Comparison of ENCODE assay signal across 26 cellular contexts in genomic region chr4:58475097-58475496, GRCh38.
DNase-seq lines count a peak whose midpoint lies in the region; ATAC-seq, FAIRE-seq and TF ChIP-seq lines count a peak whose summit lies in the region.
"Had no signal": no experiment of that assay in that cellular context is flagged by ENCODE, and none has a peak within 500 bp of the region (broad histone marks: within the 10 kb centered on the region; RNA-seq: fewer than 3 reads in every experiment).

No MANE protein-coding gene starts in this region.

- CTCF ChIA-PET in HepG2 (lab: Yijun Ruan, JAX; ENCODE audit: low intra/inter-chr PET ratio, low total read pairs), result no interaction called here
- CTCF ChIA-PET in H1 (lab: Charles Lee; ENCODE audit: partially characterized antibody), result no interaction called here

- H3K36me3 Mint-ChIP-seq in progenitor cell of endocrine pancreas (ENCODE audit: insufficient read depth), result no peaks in the 10 kb centered on the region
- H3K36me3 Mint-ChIP-seq: CD14-positive monocyte; CD4-positive, alpha-beta memory T cell; CD4-positive, CD25-positive, alpha-beta regulatory T cell; CD8-positive, alpha-beta memory T cell had no signal

- no peak for TF ChIP-seq CTCF in HepG2 (CRISPR knock-in tag; IDR thresholded peaks at IDR 0.05)
- TF ChIP-seq CTCF in right lobe of liver (IDR thresholded peaks at IDR 0.05), result no peak
- TF ChIP-seq CTCF in H1 (IDR thresholded peaks at IDR 0.05; ENCODE audit: control extremely low read depth in 1 of 3, insufficient read depth in 1 of 3, low read depth in 1 of 3, low read length in 3 of 3), result no peak
- TF ChIP-seq CTCF in progenitor cell of endocrine pancreas (IDR thresholded peaks at IDR 0.05; ENCODE audit: unreplicated experiment), result no peak

- H2BK12ac ChIP-seq in H1 (ENCODE audit: low read depth, low read length), result no peak overlapping the region

- TF ChIP-seq POLR2A in HepG2 (IDR thresholded peaks at IDR 0.05; ENCODE audit: insufficient read depth in 1 of 2, low read depth in 2 of 2, low read length in 2 of 2), result no peak
- TF ChIP-seq POLR2A in right lobe of liver (IDR thresholded peaks at IDR 0.05), result no peak
- no peak for TF ChIP-seq POLR2A in H1 (IDR thresholded peaks at IDR 0.05; ENCODE audit: control extremely low read depth in 1 of 2, low read depth in 2 of 2, low read length in 2 of 2)

- in situ Hi-C loops in HepG2 (cut with HindIII; ENCODE audit: extremely low pct_ligation_motif_present, low pct_unique_long_range_greater_than_20kb), result no loop called here

- no peak overlapping the region for H2AK5ac ChIP-seq in H1 (ENCODE audit: low read depth, low read length)

- WGBS in HepG2 (ENCODE audit: low lambda C conversion rate), result 11% methylated on average over 2 of the region's 2 CpGs
- WGBS in right lobe of liver (ENCODE audit: insufficient coverage, low coverage, low lambda C conversion rate, missing lambda C conversion rate), result 54% methylated on average over 2 of the region's 2 CpGs
- WGBS in H1 (ENCODE audit: extremely low coverage in 1 of 2, insufficient coverage in 1 of 2, insufficient read length in 1 of 2, insufficient replicate concordance in 2 of 2, low coverage in 1 of 2, low lambda C conversion rate in 2 of 2, missing lambda C conversion rate in 1 of 2), 2 experiments, result 96% methylated on average over 2 of the region's 2 CpGs; no CpG with 5 or more reads in 1 of the 2 experiments

- H3K9me3 Mint-ChIP-seq in progenitor cell of endocrine pancreas (ENCODE audit: low read depth), result peaks cover 5% of the 10 kb centered on the region

- no peak overlapping the region for H3K56ac ChIP-seq in H1 (replicated peaks; ENCODE audit: insufficient read length, low read depth, low read length)

- no peak overlapping the region for H2BK120ac ChIP-seq in H1 (replicated peaks; ENCODE audit: low read depth, low read length)

- DNase-seq in HepG2 (ENCODE audit: low spot score), result no peak
- no peak for DNase-seq in right lobe of liver
- no peak for DNase-seq in H1 (ENCODE audit: low read depth in 1 of 2, low spot score in 2 of 2)
- DNase-seq in progenitor cell of endocrine pancreas (ENCODE audit: low spot score, unreplicated experiment), result no peak
- DNase-seq: ACHN; BE2C; C1 segment of cervical spinal cord; CD4-positive, alpha-beta memory T cell; CD4-positive, CD25-positive, alpha-beta regulatory T cell; CD8-positive, alpha-beta memory T cell; COR-L47; DMS 273 treated with DMSO at 0.1 percent for 48 hours; DMS153; DMS53; DMS79; DND-41; EL; GDM1 had no signal

- no peak overlapping the region for H2BK15ac ChIP-seq in H1 (ENCODE audit: low read length)

- no peak overlapping the region for H3K4ac ChIP-seq in H1 (replicated peaks; ENCODE audit: insufficient read length, low read depth, low read length)

- BruUV-seq in HepG2 (replicated peaks; lab: Mats Ljungman, UMichigan), result no TSS peak

- H3K27ac Mint-ChIP-seq in progenitor cell of endocrine pancreas, result no peak overlapping the region
- H3K27ac Mint-ChIP-seq: CD14-positive monocyte; CD4-positive, alpha-beta memory T cell; CD4-positive, CD25-positive, alpha-beta regulatory T cell; CD8-positive, alpha-beta memory T cell had no signal

- no peak overlapping the region for H2BK5ac ChIP-seq in H1 (ENCODE audit: low read depth, low read length)

- no peak overlapping the region for H4K8ac ChIP-seq in H1 (ENCODE audit: extremely low read depth, insufficient read depth, low read length)

- no peak overlapping the region for H4K91ac ChIP-seq in H1 (replicated peaks; ENCODE audit: insufficient read length, low read length)

- no peak for FAIRE-seq in HepG2 (lab: Jason Lieb, UNC)
- FAIRE-seq in H1 (lab: Jason Lieb, UNC), result no peak
- FAIRE-seq: GM12878, GM12892, GM18507 had no signal

- no peaks in the 10 kb centered on the region for H3K79me1 ChIP-seq in H1 (ENCODE audit: low read depth, low read length)

- intact Hi-C loops in HepG2 (cut with micrococcal nuclease; ENCODE audit: unreplicated experiment) (no loop called here), right lobe of liver (cut with DNase I) (no loop called here)

- H3K36me3 ChIP-seq in HepG2 (replicated peaks in 1 of 2; ENCODE audit: control insufficient read depth in 1 of 2, insufficient read depth in 2 of 2, low read length in 2 of 2) (no peaks in the 10 kb centered on the region), right lobe of liver (no peaks in the 10 kb centered on the region), H1 (ENCODE audit: control insufficient read depth in 2 of 4, insufficient read depth in 4 of 4, low read length in 3 of 4) (no peaks in the 10 kb centered on the region)
- H3K36me3 ChIP-seq: BE2C, BLaER1 had no signal

- no peaks in the 10 kb centered on the region for H3K79me2 ChIP-seq in HepG2 (ENCODE audit: insufficient read depth, low read length)
- no peaks in the 10 kb centered on the region for H3K79me2 ChIP-seq in H1 (ENCODE audit: control insufficient read depth in 1 of 2, insufficient read depth in 2 of 2, low read length in 2 of 2)

- H3K23ac ChIP-seq in H1 (ENCODE audit: insufficient read length), result no peak overlapping the region

- no peaks in the 10 kb centered on the region for H3K27me3 ChIP-seq in HepG2 (ENCODE audit: control insufficient read depth in 1 of 2, insufficient read depth in 2 of 2, low read length in 2 of 2)
- no peaks in the 10 kb centered on the region for H3K27me3 ChIP-seq in right lobe of liver
- no peaks in the 10 kb centered on the region for H3K27me3 ChIP-seq in H1 (replicated peaks in 1 of 4; ENCODE audit: control insufficient read depth in 3 of 4, extremely low read depth in 1 of 4, insufficient read depth in 3 of 4, low read length in 3 of 4)
- H3K27me3 ChIP-seq: BE2C, BLaER1 had no signal

- H4K20me1 ChIP-seq in HepG2 (ENCODE audit: insufficient read depth, low read length) (no peaks in the 10 kb centered on the region), H1 (replicated peaks in 1 of 2; ENCODE audit: control insufficient read depth in 1 of 2, insufficient read depth in 2 of 2, low read length in 2 of 2) (no peaks in the 10 kb centered on the region)
- H4K20me1 ChIP-seq: BLaER1 had no signal

- TF ChIP-seq EP300 in HepG2 (IDR thresholded peaks at IDR 0.05; ENCODE audit: low read depth in 2 of 2, low read length in 2 of 2) (no peak), HepG2 (CRISPR knock-in tag; IDR thresholded peaks at IDR 0.05; ENCODE audit: borderline replicate concordance) (no peak), Ishikawa (IDR thresholded peaks at IDR 0.05; ENCODE audit: borderline replicate concordance) (no peak), H1 (IDR thresholded peaks at IDR 0.05; ENCODE audit: borderline replicate concordance in 1 of 2, low read depth in 2 of 2, low read length in 2 of 2) (no peak)

- POLR2A ChIA-PET in HepG2 (lab: Yijun Ruan, JAX) (no interaction called here), H1 (lab: Charles Lee; ENCODE audit: partially characterized antibody) (no interaction called here)

- H3K9me3 ChIP-seq in HepG2 (ENCODE audit: low read length) (peaks cover 17% of the 10 kb centered on the region; the same call in 1 of the 2 replicates), right lobe of liver (no peaks in the 10 kb centered on the region), H1 (ENCODE audit: insufficient read depth in 2 of 2, low read depth in 1 of 2, low read length in 1 of 2) (no peaks in the 10 kb centered on the region)
- H3K9me3 ChIP-seq: BE2C, BLaER1 had no signal

- no peak overlapping the region for H4K5ac ChIP-seq in H1 (ENCODE audit: insufficient read length, low read depth, low read length)

- H3K4me3 ChIP-seq in HepG2 (replicated peaks in 1 of 3; ENCODE audit: insufficient read depth in 1 of 3, low read depth in 2 of 3, low read length in 3 of 3), result no peak overlapping the region
- H3K4me3 ChIP-seq in right lobe of liver, result no peak overlapping the region
- no peak overlapping the region for H3K4me3 ChIP-seq in H1 (ENCODE audit: extremely low read depth in 1 of 4, insufficient read depth in 2 of 4, low read depth in 3 of 4, low read length in 4 of 4)
- H3K4me3 ChIP-seq: BLaER1, GM12878 had no signal

- H3K9ac ChIP-seq in HepG2 (ENCODE audit: insufficient read depth, low read depth, low read length) (no peak overlapping the region), H1 (replicated peaks in 1 of 4; ENCODE audit: extremely low read depth in 1 of 4, low read depth in 3 of 4, low read length in 3 of 4) (no peak overlapping the region)
- H3K9ac ChIP-seq: BLaER1 had no signal

- H3K27ac ChIP-seq in HepG2 (ENCODE audit: extremely low read length, insufficient read depth, low read length) (no peak overlapping the region), right lobe of liver (no peak overlapping the region), H1 (ENCODE audit: low read depth, low read length) (no peak overlapping the region)
- H3K27ac ChIP-seq: 22Rv1, BLaER1 had no signal

- H2AFZ ChIP-seq in HepG2 (ENCODE audit: low read length), result no peak overlapping the region
- no peak overlapping the region for H2AFZ ChIP-seq in H1 (ENCODE audit: low read length)

- H3K4me2 ChIP-seq in HepG2 (ENCODE audit: low read depth, low read length) (no peak overlapping the region), H1 (ENCODE audit: insufficient read depth in 1 of 2, low read depth in 2 of 2, low read length in 2 of 2) (no peak overlapping the region)
- H3K4me2 ChIP-seq: BLaER1 had no signal

- H2BK20ac ChIP-seq in H1 (ENCODE audit: low read length), result no peak overlapping the region

- H3K4me1 Mint-ChIP-seq in progenitor cell of endocrine pancreas (ENCODE audit: low read depth), result no peaks in the 10 kb centered on the region
- H3K4me1 Mint-ChIP-seq: CD14-positive monocyte; CD4-positive, alpha-beta memory T cell; CD4-positive, CD25-positive, alpha-beta regulatory T cell; CD8-positive, alpha-beta memory T cell had no signal

- TF ChIP-seq RAD21 in HepG2 (CRISPR knock-in tag; IDR thresholded peaks at IDR 0.05) (no peak), Ishikawa (IDR thresholded peaks at IDR 0.05; ENCODE audit: low read depth) (no peak), H1 (IDR thresholded peaks at IDR 0.05 in 1 of 2, conservative IDR thresholded peaks at IDR 0.05 in 1 of 2; ENCODE audit: low read depth in 2 of 2, low read length in 2 of 2) (no peak)

- ATAC-seq in HepG2 (no peak), right lobe of liver (no peak), GM19324 (IDR thresholded peaks at IDR 0.05; ENCODE audit: low FRiP score, unreplicated experiment) (no peak)
- ATAC-seq: GM12878 had no signal

- H3K14ac ChIP-seq in H1 (ENCODE audit: insufficient read length), result no peak overlapping the region

- H3K18ac ChIP-seq in H1 (ENCODE audit: extremely low read depth, low read length), result no peak overlapping the region

- no peaks in the 10 kb centered on the region for H3K27me3 Mint-ChIP-seq in progenitor cell of endocrine pancreas
- H3K27me3 Mint-ChIP-seq: CD4-positive, alpha-beta memory T cell; CD4-positive, CD25-positive, alpha-beta regulatory T cell; CD8-positive, alpha-beta memory T cell had no signal

- no peaks in the 10 kb centered on the region for H3K4me1 ChIP-seq in HepG2 (ENCODE audit: insufficient read depth, low read length)
- H3K4me1 ChIP-seq in right lobe of liver, result no peaks in the 10 kb centered on the region
- no peaks in the 10 kb centered on the region for H3K4me1 ChIP-seq in H1 (replicated peaks in 1 of 4; ENCODE audit: control insufficient read depth in 3 of 4, insufficient read depth in 4 of 4, low read length in 3 of 4)
- H3K4me1 ChIP-seq: BE2C, BLaER1 had no signal

- H3K23me2 ChIP-seq in H1 (ENCODE audit: low read depth, low read length), result no peaks in the 10 kb centered on the region

- H3K4me3 Mint-ChIP-seq in progenitor cell of endocrine pancreas (ENCODE audit: low read depth), result no peak overlapping the region
- H3K4me3 Mint-ChIP-seq: CD14-positive monocyte; CD4-positive, alpha-beta memory T cell; CD4-positive, CD25-positive, alpha-beta regulatory T cell; CD8-positive, alpha-beta memory T cell had no signal

Comparison
In these comparisons a context has a peak if more than half of its experiments do, and no peak if none do; other contexts are left out.
1. Of the 41 proteins assayed by ChIP-seq in both HepG2 and H1: peak only in HepG2: none; only in H1: none; in both: CEBPB; in neither: 40.